In the genomic region with DNA sequence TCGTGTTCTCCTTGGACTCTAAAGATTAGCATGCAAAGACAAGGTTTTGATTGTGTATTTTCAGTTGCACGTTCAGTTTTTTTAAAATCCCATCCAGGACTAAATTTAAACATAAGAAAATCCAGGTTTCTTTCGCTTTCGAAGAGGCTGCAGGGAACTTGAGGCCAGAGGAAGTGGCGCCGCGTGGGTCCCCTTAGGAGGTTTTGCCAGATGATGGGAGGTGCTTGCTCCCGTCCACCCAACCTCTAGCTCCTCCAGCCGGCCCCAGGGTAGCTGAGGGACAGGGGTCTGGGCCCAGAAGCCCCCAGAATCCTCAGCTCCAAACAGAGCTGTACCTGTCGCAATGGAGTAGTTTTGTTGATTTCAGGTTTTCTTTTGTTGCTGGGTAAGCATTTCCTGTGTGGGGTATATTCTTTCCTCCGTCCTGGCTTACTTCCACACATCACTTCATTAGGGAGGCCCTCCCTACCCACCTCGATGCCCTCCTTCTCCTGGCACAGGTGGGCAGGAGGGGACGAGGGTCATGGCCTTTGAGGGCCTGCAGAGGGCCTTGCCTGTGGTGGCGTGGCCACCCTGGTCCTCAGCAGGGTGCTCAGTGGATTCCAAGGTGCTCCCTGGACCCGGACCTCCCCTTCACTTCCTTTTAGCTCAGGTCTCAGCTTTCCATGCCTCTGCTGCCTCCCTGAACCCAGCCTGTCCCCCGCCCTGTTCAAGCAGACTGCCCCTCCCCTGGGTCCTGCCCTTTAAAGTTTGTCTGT, we compare ENCODE assay signal across 2 cellular contexts.
TF ChIP-seq lines count a peak whose summit lies in the region.

No MANE protein-coding gene starts in this region.

TF ChIP-seq in HepG2, 621 proteins besides CTCF, POLR2A, EP300 and RAD21 (continued from another document):
- peak in 1 of 2 experiments; percentile 16; a peak in 1 of 4 replicates for TF ChIP-seq MAFK (conservative IDR thresholded peaks at IDR 0.05 in 1 of 2, IDR thresholded peaks at IDR 0.05 in 1 of 2; ENCODE audit: low read length in 2 of 2)

TF ChIP-seq in WTC11, 78 proteins besides CTCF, POLR2A, EP300 and RAD21 (continued from another document):
- no peak for TF ChIP-seq IRF2 (CRISPR knock-in tag; IDR thresholded peaks at IDR 0.05; ENCODE audit: borderline replicate concordance, low read depth)
- TF ChIP-seq MYBL2 (CRISPR knock-in tag; IDR thresholded peaks at IDR 0.05): no peak
- TF ChIP-seq RELA (CRISPR knock-in tag; IDR thresholded peaks at IDR 0.05; ENCODE audit: borderline replicate concordance): no peak
